Comparison of ENCODE assay signal across 1 cellular context in genomic region chr12:123813349-123813748, GRCh38.
TF ChIP-seq lines count a peak whose summit lies in the region.

No MANE protein-coding gene starts in this region.

TF ChIP-seq in K562, 482 proteins besides CTCF, POLR2A, EP300 and RAD21 (continued from another document):
- no peak for TF ChIP-seq MITF (IDR thresholded peaks at IDR 0.05)
- TF ChIP-seq PML (IDR thresholded peaks at IDR 0.05; ENCODE audit: low read length) = no peak
- no peak for TF ChIP-seq ZNF449 (CRISPR knock-in tag; IDR thresholded peaks at IDR 0.05)
- no peak for TF ChIP-seq IRF1 (CRISPR knock-in tag; IDR thresholded peaks at IDR 0.05; ENCODE audit: borderline replicate concordance)
- peak; percentile 33; the same call in 1 of the 2 replicates for TF ChIP-seq MAFF (IDR thresholded peaks at IDR 0.05; ENCODE audit: low read length)
- TF ChIP-seq TRIM25 (IDR thresholded peaks at IDR 0.05; ENCODE audit: borderline replicate concordance) = no peak
TF ChIP-seq in K562: peak in this region for 7.
